ENCODE assay signal across 8 cellular contexts in genomic region chr1:154221815-154222081, GRCh38. TPM values are rescaled to one million over a fixed set of nuclear protein-coding genes. Genes with fewer than 3 reads are reported as not detected.
DNase-seq lines count a peak whose midpoint lies in the region; ATAC-seq and TF ChIP-seq lines count a peak whose summit lies in the region.

No MANE protein-coding gene starts in this region.

- WGBS in urinary bladder = under 1% methylated on average over 2 of the region's 2 CpGs

- intact Hi-C loops in CD4-positive, alpha-beta T cell (cut with DNase I, micrococcal nuclease) = loop anchor here (1.0 to 10.0 kb wide), 8 partner anchors 43 to 1635 kb away; partner anchors contain the start of genes ATP8B2 (in 1 of the 2), GATAD2B (in 1 of the 2), GON4L (in 1 of the 2) and HAX1 (in 1 of the 2)
- intact Hi-C loops in lower lobe of right lung (cut with DNase I) = no loop called here

- H3K36me3 ChIP-seq in brain microvascular endothelial cell (replicated peaks) = peaks cover 22% of the 10 kb centered on the region
- H3K36me3 ChIP-seq in lower lobe of right lung = peaks cover 42% of the 10 kb centered on the region
- H3K36me3 ChIP-seq in urinary bladder (ENCODE audit: insufficient read depth) = peaks cover 2% of the 10 kb centered on the region

- no peak for DNase-seq in CD4-positive, alpha-beta T cell
- peak; percentile 44 for DNase-seq in LHCN-M2 (ENCODE audit: low read depth)
- peak; percentile 54 for DNase-seq in brain microvascular endothelial cell
- no peak for DNase-seq in lower lobe of right lung
- no peak for DNase-seq in stimulated activated CD4-positive, alpha-beta T cell treated with anti-CD3 and anti-CD28 coated beads, Interleukin-4, amount 100 ng/mL, for 24 hours

- H3K4me1 Mint-ChIP-seq in CD4-positive, alpha-beta T cell (ENCODE audit: low read depth) = peaks cover 86% of the 10 kb centered on the region

- H3K9me3 Mint-ChIP-seq in CD4-positive, alpha-beta T cell = no peaks in the 10 kb centered on the region

- POLR2A ChIA-PET in CD4-positive, alpha-beta T cell (lab: Charles Lee) = interaction anchor here (0.7 to 2.9 kb wide), 9 partner anchors 8 to 230 kb away, joined by 3 to 34 read pairs (median 7); partner anchors contain the start of gene RPS27

- peak overlapping the region; percentile 99 for H3K27ac ChIP-seq in CD4-positive, alpha-beta T cell (ENCODE audit: low read depth, low read length)
- H3K27ac ChIP-seq in brain microvascular endothelial cell (peak overlapping the region; percentile 96), lower lobe of right lung (peak overlapping the region; percentile 97), urinary bladder (ENCODE audit: low read depth) (peak overlapping the region; percentile 99)

- peaks cover 61% of the 10 kb centered on the region for H3K4me1 ChIP-seq in lower lobe of right lung
- H3K4me1 ChIP-seq in urinary bladder (ENCODE audit: insufficient read depth) = peaks cover 2% of the 10 kb centered on the region

- no peak for ATAC-seq in CD4-positive, alpha-beta T cell (ENCODE audit: poor library complexity)
- ATAC-seq in lower lobe of right lung = peak in 1 of 2 donors; percentile 15
- ATAC-seq in GM21529 (IDR thresholded peaks at IDR 0.05; ENCODE audit: unreplicated experiment) = no peak
- ATAC-seq in GM19455 (IDR thresholded peaks at IDR 0.05; ENCODE audit: unreplicated experiment) = no peak

- no peak for TF ChIP-seq CTCF in CD4-positive, alpha-beta T cell (IDR thresholded peaks at IDR 0.05)
- TF ChIP-seq CTCF in brain microvascular endothelial cell (IDR thresholded peaks at IDR 0.05; ENCODE audit: low read depth, low read length, missing control alignments) = no peak
- no peak for TF ChIP-seq CTCF in lower lobe of right lung (IDR thresholded peaks at IDR 0.05)

- H3K4me3 Mint-ChIP-seq in CD4-positive, alpha-beta T cell = peak overlapping the region; percentile 91

- CTCF ChIA-PET in CD4-positive, alpha-beta T cell (lab: Charles Lee) = no interaction called here

- H3K4me3 ChIP-seq in brain microvascular endothelial cell (ENCODE audit: low read depth, low read length) = peak overlapping the region; percentile 73
- peak overlapping the region; percentile 77 for H3K4me3 ChIP-seq in lower lobe of right lung
- H3K4me3 ChIP-seq in urinary bladder (ENCODE audit: low read depth, low read length) = peak overlapping the region; percentile 91

- no peaks in the 10 kb centered on the region for H3K27me3 ChIP-seq in CD4-positive, alpha-beta T cell (ENCODE audit: control insufficient read depth, insufficient read depth, low read length)
- H3K27me3 ChIP-seq in brain microvascular endothelial cell (replicated peaks) (no peaks in the 10 kb centered on the region), lower lobe of right lung (ENCODE audit: low read depth) (no peaks in the 10 kb centered on the region)

- peaks cover 82% of the 10 kb centered on the region for H3K36me3 Mint-ChIP-seq in CD4-positive, alpha-beta T cell (ENCODE audit: low read depth)

- in situ Hi-C loops in brain microvascular endothelial cell (cut with HindIII; ENCODE audit: low pct_ligation_motif_present, low sequenced_read_pairs) = no loop called here

- H3K27ac Mint-ChIP-seq in CD4-positive, alpha-beta T cell = peak overlapping the region; percentile 93

- H3K9me3 ChIP-seq in CD4-positive, alpha-beta T cell (ENCODE audit: control insufficient read depth, low read length) = no peaks in the 10 kb centered on the region
- no peaks in the 10 kb centered on the region for H3K9me3 ChIP-seq in lower lobe of right lung

- H3K27me3 Mint-ChIP-seq in CD4-positive, alpha-beta T cell = no peaks in the 10 kb centered on the region

RNA-seq across cellular contexts. Expression of gene UBAP2L, which starts 1.0 kb away (rescaled TPM):
- 100 to 1,000 TPM; 224 to 234 TPM for total RNA-seq in CD4-positive, alpha-beta T cell
- total RNA-seq in LHCN-M2 (2014; rRNA removed) (94.1 and 116 TPM in 2 replicates), lower lobe of right lung (142 TPM), urinary bladder (74.7 TPM)
- polyA plus RNA-seq in LHCN-M2 (2012) = 133 TPM
- 91.2 TPM for polyA plus RNA-seq in urinary bladder

RNA-seq across cellular contexts. Expression of gene CFAP141, which starts 15.6 kb away (rescaled TPM):
- total RNA-seq in CD4-positive, alpha-beta T cell = not detected
- not detected in 2 replicates for total RNA-seq in LHCN-M2 (2014; rRNA removed)
- polyA plus RNA-seq in LHCN-M2 (2012) = not detected
- total RNA-seq in lower lobe of right lung = 2.8 TPM
- not detected for total RNA-seq in urinary bladder
- not detected for polyA plus RNA-seq in urinary bladder

RNA-seq across cellular contexts. Expression of gene TPM3, which starts 29.8 kb away (rescaled TPM):
- total RNA-seq in CD4-positive, alpha-beta T cell = 100 to 1,000 TPM; 345 to 357 TPM
- 1,027 and 1,163 TPM in 2 replicates for total RNA-seq in LHCN-M2 (2014; rRNA removed)
- polyA plus RNA-seq in LHCN-M2 (2012) = 580 TPM
- total RNA-seq in lower lobe of right lung = 334 TPM
- 180 TPM for total RNA-seq in urinary bladder
- polyA plus RNA-seq in urinary bladder = 145 TPM

RNA-seq across cellular contexts. Expression of gene HAX1, which starts 50.7 kb away (rescaled TPM):
- total RNA-seq in CD4-positive, alpha-beta T cell = 10 to 100 TPM; 57.5 to 62.5 TPM
- total RNA-seq in LHCN-M2 (2014; rRNA removed) = 111 and 116 TPM in 2 replicates
- polyA plus RNA-seq in LHCN-M2 (2012) = 133 TPM
- 75.4 TPM for total RNA-seq in lower lobe of right lung
- total RNA-seq in urinary bladder = 50.7 TPM
- 90.7 TPM for polyA plus RNA-seq in urinary bladder

Comparison
In these comparisons a context has a peak if more than half of its experiments do, and no peak if none do; other contexts are left out.
1. DNase-seq: peak in LHCN-M2 (single experiment) and brain microvascular endothelial cell (single experiment); none in CD4-positive, alpha-beta T cell (0 of 10), lower lobe of right lung (single experiment) and stimulated activated CD4-positive, alpha-beta T cell treated with anti-CD3 and anti-CD28 coated beads, Interleukin-4, amount 100 ng/mL, for 24 hours (single experiment).
2. Peak in every context shown above with its lines, with median percentiles within 50 percentile points of each other: H3K27ac ChIP-seq and H3K4me3 ChIP-seq.